In the genomic region with DNA sequence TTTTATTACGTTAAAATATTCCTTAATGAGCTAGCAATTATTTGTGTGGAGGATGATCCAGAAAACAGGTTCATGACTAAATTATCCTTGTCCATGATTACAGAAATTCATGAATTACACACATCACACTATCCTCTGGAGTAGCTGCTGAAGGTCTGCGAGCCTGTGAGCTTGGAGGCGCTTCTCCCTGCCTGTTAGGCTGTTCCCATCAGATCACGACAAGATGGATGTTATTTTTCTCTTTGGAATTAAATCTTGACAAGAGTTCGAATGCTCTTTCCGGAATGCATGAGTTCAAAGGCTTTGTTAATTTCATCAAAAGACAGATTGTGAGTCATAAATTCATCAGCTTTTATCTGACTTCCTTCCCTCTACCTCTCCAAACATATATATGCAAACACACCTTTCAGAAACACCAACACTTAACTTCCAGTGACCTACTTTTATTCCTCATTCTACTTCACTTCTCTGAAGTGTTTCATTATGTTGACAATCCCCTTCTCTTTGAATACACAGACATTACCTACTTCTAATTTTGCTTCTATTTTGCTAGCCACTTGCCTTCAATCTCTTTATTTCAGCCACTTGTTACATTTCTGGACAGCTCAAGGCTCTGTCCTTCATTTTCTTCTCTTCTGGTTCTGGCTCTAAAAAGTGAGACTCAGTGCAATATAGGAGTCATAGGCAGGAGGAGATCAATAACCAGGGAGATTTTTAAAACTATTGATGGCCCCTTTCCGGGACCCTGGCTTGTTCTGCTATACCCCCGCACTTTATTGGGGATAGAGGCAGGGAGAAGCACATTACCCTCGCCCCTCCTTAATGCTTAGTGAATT, we compare ENCODE assay signal across 11 cellular contexts.
DNase-seq lines count a peak whose midpoint lies in the region; ATAC-seq lines count a peak whose summit lies in the region.
"Had no signal": no experiment of that assay in that cellular context is flagged by ENCODE, and none has a peak within 500 bp of the region (broad histone marks: within the 10 kb centered on the region; RNA-seq: fewer than 3 reads in every experiment).

No MANE protein-coding gene starts in this region.

- peaks cover 37% of the 10 kb centered on the region for H3K4me1 Mint-ChIP-seq in activated naive CD8-positive, alpha-beta T cell treated with anti-CD3 and anti-CD28 coated beads for 36 hours
- H3K4me1 Mint-ChIP-seq in natural killer cell treated with Interleukin-12 subunit alpha and Interleukin-12 subunit beta and Interleukin-15 and Interleukin-18, amount 100 ng/mL, for 72 hours (ENCODE audit: low read depth in 2 of 2), result peaks cover 41 to 43% of the 10 kb centered on the region in 2 donors

- no peaks in the 10 kb centered on the region for H3K27me3 Mint-ChIP-seq in activated naive CD8-positive, alpha-beta T cell treated with anti-CD3 and anti-CD28 coated beads for 36 hours
- no peaks in the 10 kb centered on the region for H3K27me3 Mint-ChIP-seq in natural killer cell treated with Interleukin-12 subunit alpha and Interleukin-12 subunit beta and Interleukin-15 and Interleukin-18, amount 100 ng/mL, for 72 hours

- H3K9me3 Mint-ChIP-seq in activated naive CD8-positive, alpha-beta T cell treated with anti-CD3 and anti-CD28 coated beads for 36 hours, result peaks cover 12% of the 10 kb centered on the region
- H3K9me3 Mint-ChIP-seq in natural killer cell treated with Interleukin-12 subunit alpha and Interleukin-12 subunit beta and Interleukin-15 and Interleukin-18, amount 100 ng/mL, for 72 hours, result peaks cover 4% of the 10 kb centered on the region

- H3K36me3 Mint-ChIP-seq in activated naive CD8-positive, alpha-beta T cell treated with anti-CD3 and anti-CD28 coated beads for 36 hours, result peaks cover 14% of the 10 kb centered on the region
- H3K36me3 Mint-ChIP-seq in natural killer cell treated with Interleukin-12 subunit alpha and Interleukin-12 subunit beta and Interleukin-15 and Interleukin-18, amount 100 ng/mL, for 72 hours, result no peaks in the 10 kb centered on the region

- peak; percentile 96 for DNase-seq in DMS53 (lab: John Stamatoyannopoulos, UW)
- DNase-seq in NCI-H345 treated with DMSO at 0.1 percent for 48 hours (lab: John Stamatoyannopoulos, UW; ENCODE audit: unreplicated experiment), result peak; percentile 47
- DNase-seq in activated naive CD8-positive, alpha-beta T cell treated with anti-CD3 and anti-CD28 coated beads for 36 hours, result no peak
- DNase-seq in natural killer cell treated with Interleukin-12 subunit alpha and Interleukin-12 subunit beta and Interleukin-15 and Interleukin-18, amount 100 ng/mL, for 72 hours (ENCODE audit: low spot score), result no peak
- DNase-seq in NCI-H2081 (lab: John Stamatoyannopoulos, UW), result no peak
- no peak for DNase-seq in NCI-H1694 (lab: John Stamatoyannopoulos, UW)
- DNase-seq: amniotic stem cell, gastrocnemius medialis, kidney glomerular epithelial cell had no signal

- no peak for ATAC-seq in natural killer cell treated with Interleukin-12 subunit alpha and Interleukin-12 subunit beta and Interleukin-15 and Interleukin-18, amount 100 ng/mL, for 72 hours
- no peak for ATAC-seq in GM19467 (IDR thresholded peaks at IDR 0.05; ENCODE audit: unreplicated experiment)

- peak overlapping the region; percentile 43 for H3K27ac Mint-ChIP-seq in activated naive CD8-positive, alpha-beta T cell treated with anti-CD3 and anti-CD28 coated beads for 36 hours
- H3K27ac Mint-ChIP-seq in natural killer cell treated with Interleukin-12 subunit alpha and Interleukin-12 subunit beta and Interleukin-15 and Interleukin-18, amount 100 ng/mL, for 72 hours, result peak overlapping the region; percentile 33 to 59

- H3K4me3 Mint-ChIP-seq in activated naive CD8-positive, alpha-beta T cell treated with anti-CD3 and anti-CD28 coated beads for 36 hours, result peak overlapping the region; percentile 22
- H3K4me3 Mint-ChIP-seq in natural killer cell treated with Interleukin-12 subunit alpha and Interleukin-12 subunit beta and Interleukin-15 and Interleukin-18, amount 100 ng/mL, for 72 hours, result peak overlapping the region; percentile 8
- H3K4me3 Mint-ChIP-seq: neural crest cell had no signal

Comparison
In these comparisons a context has a peak if more than half of its experiments do, and no peak if none do; other contexts are left out.
1. DNase-seq: peak in DMS53 (single experiment) and NCI-H345 treated with DMSO at 0.1 percent for 48 hours (single experiment); none in activated naive CD8-positive, alpha-beta T cell treated with anti-CD3 and anti-CD28 coated beads for 36 hours (single experiment), natural killer cell treated with Interleukin-12 subunit alpha and Interleukin-12 subunit beta and Interleukin-15 and Interleukin-18, amount 100 ng/mL, for 72 hours (single experiment), NCI-H2081 (0 of 2) and NCI-H1694 (single experiment).